ENCODE assay signal across 9 cellular contexts in the genomic region with DNA sequence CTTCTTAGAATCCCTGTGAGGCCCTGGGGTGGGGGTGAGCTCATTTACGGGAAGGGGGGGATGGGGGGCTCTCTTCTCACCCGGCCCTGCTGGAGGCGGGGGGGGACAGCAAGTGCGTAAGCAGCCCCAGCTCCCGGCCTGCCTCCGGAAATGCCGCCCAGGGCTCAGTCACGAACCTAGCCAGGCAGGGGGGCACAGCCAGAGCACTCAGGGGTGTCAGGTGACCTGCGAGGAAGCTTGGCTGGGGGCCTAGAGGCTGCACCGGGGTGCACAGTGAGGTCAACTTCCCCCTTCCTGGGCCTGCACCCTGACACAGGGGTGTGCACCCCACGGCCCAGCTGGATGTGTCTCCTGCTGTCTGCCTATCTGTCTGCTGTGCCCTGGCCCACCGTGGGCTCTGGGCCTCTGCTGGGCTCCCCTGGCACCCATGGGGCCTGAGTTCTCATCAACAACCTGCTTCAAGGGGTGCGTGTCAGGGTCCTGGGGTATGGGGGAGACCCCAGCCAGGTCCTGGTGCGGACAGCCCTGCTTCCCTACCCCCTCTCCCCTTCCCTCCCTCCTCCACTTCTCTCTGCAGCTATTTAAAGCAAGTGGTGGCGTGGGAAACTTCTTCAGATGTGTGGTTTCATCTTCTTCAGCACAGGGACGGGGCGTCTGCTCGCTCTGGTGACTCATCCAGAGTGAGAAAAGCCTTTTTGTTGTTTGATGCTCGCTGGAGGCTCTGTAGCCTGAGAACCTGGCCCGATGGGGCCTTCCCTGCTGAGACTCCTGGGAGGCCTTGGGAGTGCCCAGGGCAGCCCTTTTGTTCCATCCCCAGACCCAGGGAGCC.
A peak's percentile ranks its signal among the peaks of the same experiment; 100 is the strongest.
DNase-seq lines count a peak whose midpoint lies in the region; ATAC-seq and TF ChIP-seq lines count a peak whose summit lies in the region.
"Had no signal": no experiment of that assay in that cellular context is flagged by ENCODE, and none has a peak within 500 bp of the region (broad histone marks: within the 10 kb centered on the region; RNA-seq: fewer than 3 reads in every experiment).

No MANE protein-coding gene starts in this region.

- peaks cover 0 to 19% (median 0%) of the 10 kb centered on the region in 11 experiments; a peak in 2 of 22 replicates for H3K27me3 ChIP-seq in BLaER1 treated with 17β-estradiol and CSF1 and Interleukin-3, amounts not matched to agents 10 nM and 100 nM
- H3K27me3 ChIP-seq in adrenal gland (no peaks in the 10 kb centered on the region), spleen (replicated peaks in 1 of 7) (peaks cover 0 to 7% (median 0%) of the 10 kb centered on the region in 7 donors)

- peaks cover 47 to 99% (median 80%) of the 10 kb centered on the region in 10 experiments for H3K4me1 ChIP-seq in BLaER1 treated with 17β-estradiol and CSF1 and Interleukin-3, amounts not matched to agents 10 nM and 100 nM
- H3K4me1 ChIP-seq in adrenal gland (replicated peaks in 1 of 2) (no peaks in the 10 kb centered on the region), spleen (peaks cover 33 to 99% (median 66%) of the 10 kb centered on the region in 6 donors)

- DNase-seq in T follicular helper cell (ENCODE audit: low read depth), result peak; percentile 93
- peak; percentile 46 to 76 (median 72) for DNase-seq in adrenal gland
- peak in 30 of 51 donors; percentile 6 to 66 (median 34) for DNase-seq in hypothalamus (lab: John Stamatoyannopoulos, UW)
- peak; percentile 98 for DNase-seq in spleen
- no peak for DNase-seq in NCI-H1105 (lab: John Stamatoyannopoulos, UW)

- peak overlapping the region in 4 of 10 experiments; percentile 11 to 49 (median 30); a peak in 5 of 20 replicates for H3K4me3 ChIP-seq in BLaER1 treated with 17β-estradiol and CSF1 and Interleukin-3, amounts not matched to agents 10 nM and 100 nM
- H3K4me3 ChIP-seq in adrenal gland (no peak overlapping the region), spleen (peak overlapping the region in 4 of 8 donors; percentile 2 to 50 (median 12))

- peak; percentile 69 for ATAC-seq in GM19372 (IDR thresholded peaks at IDR 0.05; ENCODE audit: low read depth, unreplicated experiment)
- peak; percentile 59 for ATAC-seq in HG03469 (IDR thresholded peaks at IDR 0.05; ENCODE audit: unreplicated experiment)

- no peaks in the 10 kb centered on the region for H3K9me3 ChIP-seq in BLaER1 treated with 17β-estradiol and CSF1 and Interleukin-3, amounts not matched to agents 10 nM and 100 nM (replicated peaks in 1 of 11)
- H3K9me3 ChIP-seq in adrenal gland (replicated peaks in 1 of 3) (no peaks in the 10 kb centered on the region), spleen (no peaks in the 10 kb centered on the region)

- H4K20me1 ChIP-seq in BLaER1 treated with 17β-estradiol and CSF1 and Interleukin-3, amounts not matched to agents 10 nM and 100 nM, result peaks cover 0 to 13% (median 0%) of the 10 kb centered on the region in 11 experiments; a peak in 7 of 22 replicates

- no peak for TF ChIP-seq POLR2A in adrenal gland (IDR thresholded peaks at IDR 0.05)
- peak in 1 of 3 donors; percentile 9 for TF ChIP-seq POLR2A in spleen (IDR thresholded peaks at IDR 0.05)

- intact Hi-C loops in adrenal gland (cut with DNase I), result no loop called here
- intact Hi-C loops in spleen (cut with DNase I; ENCODE audit: low total_unique reads), result no loop called here

- TF ChIP-seq CTCF in adrenal gland (IDR thresholded peaks at IDR 0.05) (no peak), spleen (IDR thresholded peaks at IDR 0.05 in 8 of 11, conservative IDR thresholded peaks at IDR 0.05 in 3 of 11) (peak in 6 of 11 experiments; percentile 4 to 50 (median 17))

- peak overlapping the region; percentile 33 to 67 (median 55); a peak in 19 of 22 replicates for H3K27ac ChIP-seq in BLaER1 treated with 17β-estradiol and CSF1 and Interleukin-3, amounts not matched to agents 10 nM and 100 nM
- H3K27ac ChIP-seq in adrenal gland, result peak overlapping the region in 2 of 5 donors; percentile 38 to 70
- H3K27ac ChIP-seq in spleen, result peak overlapping the region; percentile 87 to 94 (median 90)
- H3K27ac ChIP-seq: VCaP had no signal

- H3K36me3 ChIP-seq in BLaER1 treated with 17β-estradiol and CSF1 and Interleukin-3, amounts not matched to agents 10 nM and 100 nM, result no peaks in the 10 kb centered on the region
- H3K36me3 ChIP-seq in adrenal gland (replicated peaks in 1 of 2), result no peaks in the 10 kb centered on the region
- H3K36me3 ChIP-seq in spleen, result no peaks in the 10 kb centered on the region

- peak overlapping the region; percentile 4 to 65 (median 53); a peak in 17 of 22 replicates for H3K9ac ChIP-seq in BLaER1 treated with 17β-estradiol and CSF1 and Interleukin-3, amounts not matched to agents 10 nM and 100 nM

- WGBS in adrenal gland, 4 donors, result 35 to 54% (median 45%) methylated on average over 8 to 20 of the region's 20 CpGs
- 6 to 21% (median 8%) methylated on average over 10 to 20 of the region's 20 CpGs for WGBS in spleen, 5 donors

- peak overlapping the region; percentile 77 to 98 (median 93) for H3K4me2 ChIP-seq in BLaER1 treated with 17β-estradiol and CSF1 and Interleukin-3, amounts not matched to agents 10 nM and 100 nM

Comparison
In these comparisons a context has a peak if more than half of its experiments do, and no peak if none do; other contexts are left out.
1. CTCF ChIP-seq: peak in spleen (6 of 11); none in adrenal gland (0 of 6).